Comparison of ENCODE assay signal across 12 cellular contexts in genomic region chr14:64113279-64113678, GRCh38.
DNase-seq lines count a peak whose midpoint lies in the region; ATAC-seq and TF ChIP-seq lines count a peak whose summit lies in the region.
"Had no signal": no experiment of that assay in that cellular context is flagged by ENCODE, and none has a peak within 500 bp of the region (broad histone marks: within the 10 kb centered on the region; RNA-seq: fewer than 3 reads in every experiment).

No MANE protein-coding gene starts in this region.

- H2AFZ ChIP-seq in mesenchymal stem cell (ENCODE audit: low read depth, low read length), result no peak overlapping the region

- no peak overlapping the region for H3K4me3 ChIP-seq in mesenchymal stem cell (ENCODE audit: insufficient read depth in 1 of 2, low read depth in 1 of 2, low read length in 2 of 2)
- no peak overlapping the region for H3K4me3 ChIP-seq in upper lobe of right lung

- DNase-seq in DMS 273 (lab: John Stamatoyannopoulos, UW; ENCODE audit: unreplicated experiment) (peak; percentile 8), DMS 273 treated with DMSO at 0.1 percent for 48 hours (lab: John Stamatoyannopoulos, UW) (no peak), SW480 (ENCODE audit: low spot score) (peak; percentile 36), mesenchymal stem cell (no peak), type B pancreatic cell (ENCODE audit: extremely low spot score, unreplicated experiment) (no peak), upper lobe of right lung (no peak), T-helper 9 cell (no peak), activated gamma-delta T cell (lab: John Stamatoyannopoulos, UW) (no peak)
- DNase-seq: 8988T, mammary epithelial cell, NCI-H1694 treated with DMSO at 0.1 percent for 48 hours, SW 1271 had no signal

- H3K27me3 ChIP-seq in mesenchymal stem cell (ENCODE audit: control insufficient read depth in 1 of 2, insufficient read depth in 1 of 2, low read length in 2 of 2), result no peaks in the 10 kb centered on the region
- H3K27me3 ChIP-seq in upper lobe of right lung, result no peaks in the 10 kb centered on the region

- 96% methylated on average over 7 of the region's 7 CpGs for WGBS in mesenchymal stem cell

- no peak overlapping the region for H3K23ac ChIP-seq in mesenchymal stem cell (ENCODE audit: low read length in 2 of 2)

- H3K4me3 Mint-ChIP-seq in type B pancreatic cell, result peak overlapping the region; percentile 2

- no peak overlapping the region for H3K4me2 ChIP-seq in mesenchymal stem cell (ENCODE audit: low read length, poor library complexity, severe bottlenecking)

- ATAC-seq in upper lobe of right lung, result no peak

- H3K79me1 ChIP-seq in mesenchymal stem cell (replicated peaks; ENCODE audit: low read length, poor library complexity, severe bottlenecking), result no peaks in the 10 kb centered on the region

- H3K27ac Mint-ChIP-seq in type B pancreatic cell, result no peak overlapping the region

- peak overlapping the region; percentile 5 for H2AK5ac ChIP-seq in mesenchymal stem cell (ENCODE audit: low read length, severe bottlenecking)

- H3K27me3 Mint-ChIP-seq in type B pancreatic cell, result no peaks in the 10 kb centered on the region

- H3K4me1 Mint-ChIP-seq in type B pancreatic cell (ENCODE audit: unreplicated experiment), result no peaks in the 10 kb centered on the region

- H3K36me3 Mint-ChIP-seq in type B pancreatic cell, result peaks cover 3% of the 10 kb centered on the region

- no peak overlapping the region for H3K14ac ChIP-seq in mesenchymal stem cell (ENCODE audit: low read length in 2 of 2)

- peak overlapping the region; percentile 61 for H4K91ac ChIP-seq in mesenchymal stem cell (ENCODE audit: low read length)

- peak overlapping the region in 1 of 2 experiments; percentile 21 for H3K18ac ChIP-seq in mesenchymal stem cell (ENCODE audit: low read depth in 1 of 2, low read length in 2 of 2)

- H2BK12ac ChIP-seq in mesenchymal stem cell (ENCODE audit: low read length in 2 of 2), result no peak overlapping the region

- H3K9ac ChIP-seq in mesenchymal stem cell (ENCODE audit: low read length), result no peak overlapping the region

- TF ChIP-seq CTCF in type B pancreatic cell (conservative IDR thresholded peaks at IDR 0.05), result no peak
- no peak for TF ChIP-seq CTCF in upper lobe of right lung (IDR thresholded peaks at IDR 0.05)

- H2BK15ac ChIP-seq in mesenchymal stem cell (ENCODE audit: low read depth, poor library complexity, severe bottlenecking), result no peak overlapping the region

- H2BK5ac ChIP-seq in mesenchymal stem cell (ENCODE audit: low read depth, low read length, poor library complexity, severe bottlenecking), result no peak overlapping the region

- H3K9me3 Mint-ChIP-seq in type B pancreatic cell, result no peaks in the 10 kb centered on the region

- H3K27ac ChIP-seq in mesenchymal stem cell (ENCODE audit: low read length, poor library complexity, severe bottlenecking) (no peak overlapping the region), upper lobe of right lung (no peak overlapping the region)

- no peaks in the 10 kb centered on the region for H3K9me3 ChIP-seq in mesenchymal stem cell (ENCODE audit: control insufficient read depth, low read length)
- no peaks in the 10 kb centered on the region for H3K9me3 ChIP-seq in upper lobe of right lung

- H3K4me1 ChIP-seq in mesenchymal stem cell (ENCODE audit: control insufficient read depth, insufficient read depth, low read depth, low read length) (peaks cover 11% of the 10 kb centered on the region), upper lobe of right lung (no peaks in the 10 kb centered on the region)

- no peak overlapping the region for H3K4ac ChIP-seq in mesenchymal stem cell (ENCODE audit: low read depth in 1 of 2, low read length in 2 of 2)

- no peak overlapping the region for H4K8ac ChIP-seq in mesenchymal stem cell (ENCODE audit: low read length)

- no peak overlapping the region for H2BK120ac ChIP-seq in mesenchymal stem cell (ENCODE audit: low read depth, low read length)

- peaks cover 0 to 8% of the 10 kb centered on the region in 2 experiments for H3K36me3 ChIP-seq in mesenchymal stem cell (ENCODE audit: control insufficient read depth in 1 of 2, insufficient read depth in 2 of 2, low read depth in 1 of 2, low read length in 2 of 2)
- H3K36me3 ChIP-seq in upper lobe of right lung, result peaks cover 13% of the 10 kb centered on the region

- intact Hi-C loops in upper lobe of right lung (cut with DNase I), result no loop called here

Comparison
In these comparisons a context has a peak if more than half of its experiments do, and no peak if none do; other contexts are left out.
1. DNase-seq: peak in DMS 273 (single experiment) and SW480 (single experiment); none in DMS 273 treated with DMSO at 0.1 percent for 48 hours (single experiment), mesenchymal stem cell (single experiment), type B pancreatic cell (single experiment), upper lobe of right lung (single experiment), T-helper 9 cell (single experiment) and activated gamma-delta T cell (single experiment).